ENCODE assay signal across 1 cellular context in the genomic region with DNA sequence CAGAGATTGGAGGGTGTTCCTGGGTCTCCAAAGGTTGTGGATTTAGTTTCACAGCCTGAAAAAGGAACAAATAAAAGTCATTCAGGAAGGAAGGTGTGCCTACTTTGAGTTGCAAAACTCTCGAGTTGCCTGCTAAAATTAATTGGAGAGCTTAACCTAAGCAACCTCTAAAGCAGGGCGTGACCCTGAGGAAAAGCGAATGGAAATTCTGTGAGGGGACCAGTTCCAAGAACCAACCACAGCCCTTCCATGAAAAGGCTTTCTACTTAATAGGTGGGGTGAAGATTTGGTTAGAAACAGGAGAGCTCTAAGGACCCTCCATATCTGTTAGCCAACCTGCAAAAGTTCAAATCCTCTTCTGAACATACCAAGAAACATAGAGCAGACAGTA.
TF ChIP-seq lines count a peak whose summit lies in the region.

No MANE protein-coding gene starts in this region.

TF ChIP-seq in K562, 482 proteins besides CTCF, POLR2A, EP300 and RAD21:
- peak; percentile 12 for TF ChIP-seq MEIS2 (IDR thresholded peaks at IDR 0.05; ENCODE audit: partially characterized antibody)
- TF ChIP-seq STAT5A (IDR thresholded peaks at IDR 0.05; ENCODE audit: borderline replicate concordance, low read length) = no peak; the same call in none of the 2 replicates
- TF ChIP-seq NR2C2 (CRISPR knock-in tag; IDR thresholded peaks at IDR 0.05) = no peak
- TF ChIP-seq NR2C2 (tag; IDR thresholded peaks at IDR 0.05) = peak; percentile 57; the same call in 1 of the 2 replicates
- TF ChIP-seq ZNF766 (CRISPR knock-in tag; conservative IDR thresholded peaks at IDR 0.05) = peak; percentile 93
- no peak for TF ChIP-seq GTF2E2 (tag; IDR thresholded peaks at IDR 0.05)
- TF ChIP-seq, protein P1, sequence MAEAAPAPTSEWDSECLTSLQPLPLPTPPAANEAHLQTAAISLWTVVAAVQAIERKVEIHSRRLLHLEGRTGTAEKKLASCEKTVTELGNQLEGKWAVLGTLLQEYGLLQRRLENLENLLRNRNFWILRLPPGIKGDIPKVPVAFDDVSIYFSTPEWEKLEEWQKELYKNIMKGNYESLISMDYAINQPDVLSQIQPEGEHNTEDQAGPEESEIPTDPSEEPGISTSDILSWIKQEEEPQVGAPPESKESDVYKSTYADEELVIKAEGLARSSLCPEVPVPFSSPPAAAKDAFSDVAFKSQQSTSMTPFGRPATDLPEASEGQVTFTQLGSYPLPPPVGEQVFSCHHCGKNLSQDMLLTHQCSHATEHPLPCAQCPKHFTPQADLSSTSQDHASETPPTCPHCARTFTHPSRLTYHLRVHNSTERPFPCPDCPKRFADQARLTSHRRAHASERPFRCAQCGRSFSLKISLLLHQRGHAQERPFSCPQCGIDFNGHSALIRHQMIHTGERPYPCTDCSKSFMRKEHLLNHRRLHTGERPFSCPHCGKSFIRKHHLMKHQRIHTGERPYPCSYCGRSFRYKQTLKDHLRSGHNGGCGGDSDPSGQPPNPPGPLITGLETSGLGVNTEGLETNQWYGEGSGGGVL (CRISPR knock-in tag; IDR thresholded peaks at IDR 0.05) = no peak
- TF ChIP-seq ESRRA (IDR thresholded peaks at IDR 0.05; ENCODE audit: borderline replicate concordance, low read depth) = peak; percentile 37; the same call in 1 of the 2 replicates
- TF ChIP-seq CEBPB (tag; IDR thresholded peaks at IDR 0.05) = peak; percentile 16
- no peak for TF ChIP-seq ZNF316 (IDR thresholded peaks at IDR 0.05)
TF ChIP-seq in K562: peak in this region for 5.
